ENCODE assay signal across 8 cellular contexts in genomic region chr11:65429724-65430405, GRCh38. TPM values are rescaled to one million over a fixed set of nuclear protein-coding genes. Genes with fewer than 3 reads are reported as not detected.
A peak's percentile ranks its signal among the peaks of the same experiment; 100 is the strongest.
DNase-seq lines count a peak whose midpoint lies in the region; ATAC-seq and TF ChIP-seq lines count a peak whose summit lies in the region.

No MANE protein-coding gene starts in this region.

- peaks cover 17% of the 10 kb centered on the region; the same call in 1 of the 2 replicates for H3K79me2 ChIP-seq in GM23338 (replicated peaks; ENCODE audit: insufficient read depth)

- H3K36me3 Mint-ChIP-seq in GM23338 (ENCODE audit: low read depth): no peaks in the 10 kb centered on the region

- TF ChIP-seq CTCF in GM23338 (conservative IDR thresholded peaks at IDR 0.05; ENCODE audit: low read depth in 2 of 2) (no peak), coronary artery (IDR thresholded peaks at IDR 0.05) (no peak), tibial nerve (IDR thresholded peaks at IDR 0.05) (no peak)

- no peak overlapping the region for H3K4me3 ChIP-seq in GM23338
- H3K4me3 ChIP-seq in coronary artery: peak overlapping the region; percentile 90
- H3K4me3 ChIP-seq in mesodermal cell (ENCODE audit: extremely low read depth, insufficient read depth, low read length, poor library complexity, severe bottlenecking): peak overlapping the region; percentile 93
- H3K4me3 ChIP-seq in tibial nerve: peak overlapping the region; percentile 4 to 89 (median 80)

- H3F3A ChIP-seq in GM23338 (replicated peaks; ENCODE audit: low read depth): 0 out of 2 replicates have a peak, but pooled peaks cover 2% of the 10 kb centered on the region

- H3K27ac Mint-ChIP-seq in GM23338: no peak overlapping the region

- H3K36me3 ChIP-seq in GM23338 (ENCODE audit: insufficient read depth) (no peaks in the 10 kb centered on the region), mesodermal cell (ENCODE audit: control insufficient read depth, insufficient read depth, low read length) (peaks cover 86% of the 10 kb centered on the region), tibial nerve (peaks cover 2 to 63% (median 3%) of the 10 kb centered on the region in 3 donors)

- peaks cover 50% of the 10 kb centered on the region for H3K4me1 Mint-ChIP-seq in GM23338

- 49 to 67% methylated on average over 3 to 6 of the region's 9 CpGs for WGBS in mesodermal cell (ENCODE audit: insufficient coverage in 2 of 2), 2 experiments
- WGBS in tibial nerve, 2 donors: 4 to 5% methylated on average over 9 of the region's 9 CpGs

- ATAC-seq in GM23338: peak; percentile 22
- ATAC-seq in GM18858 (IDR thresholded peaks at IDR 0.05; ENCODE audit: unreplicated experiment): no peak

- no peak overlapping the region for H2AFZ ChIP-seq in GM23338

- H4K20me1 ChIP-seq in GM23338 (replicated peaks; ENCODE audit: insufficient read depth): no peaks in the 10 kb centered on the region

- H3K27ac ChIP-seq in GM23338 (ENCODE audit: low read depth) (no peak overlapping the region), coronary artery (peak overlapping the region; percentile 76 to 99), mesodermal cell (ENCODE audit: low read depth, low read length, severe bottlenecking) (peak overlapping the region; percentile 56), tibial nerve (peak overlapping the region; percentile 52 to 100 (median 98))

- no peaks in the 10 kb centered on the region for H3K27me3 ChIP-seq in GM23338 (ENCODE audit: insufficient read depth)
- H3K27me3 ChIP-seq in tibial nerve: no peaks in the 10 kb centered on the region

- peaks cover 43% of the 10 kb centered on the region for H3K4me1 ChIP-seq in GM23338 (ENCODE audit: insufficient read depth)
- H3K4me1 ChIP-seq in mesodermal cell (ENCODE audit: control insufficient read depth, insufficient read depth, low read length, poor library complexity, severe bottlenecking): peaks cover 17% of the 10 kb centered on the region
- H3K4me1 ChIP-seq in tibial nerve: peaks cover 0 to 81% (median 64%) of the 10 kb centered on the region in 4 donors

- peak overlapping the region; percentile 0; the same call in 1 of the 2 replicates for H3K4me2 ChIP-seq in GM23338

- H3K9me3 Mint-ChIP-seq in GM23338: no peaks in the 10 kb centered on the region

- peaks cover 4% of the 10 kb centered on the region for H3K27me3 Mint-ChIP-seq in GM23338 (ENCODE audit: insufficient read depth, low read depth, poor library complexity)

- peak overlapping the region; percentile 7; the same call in 1 of the 3 replicates for H3K4me3 Mint-ChIP-seq in GM23338

- peak in 1 of 2 donors; percentile 86 for TF ChIP-seq EP300 in tibial nerve (IDR thresholded peaks at IDR 0.05)

- H3K9me2 ChIP-seq in GM23338 (ENCODE audit: insufficient read depth): no peaks in the 10 kb centered on the region

- peak in 1 of 2 donors; percentile 40 for TF ChIP-seq POLR2A in tibial nerve (IDR thresholded peaks at IDR 0.05)

- DNase-seq in Ammon's horn (ENCODE audit: low spot score): peak; percentile 66
- peak; percentile 50 for DNase-seq in GM23338 (ENCODE audit: low spot score)
- DNase-seq in SW480 (ENCODE audit: low spot score): peak; percentile 50
- DNase-seq in coronary artery (ENCODE audit: low spot score): peak; percentile 87
- peak in 1 of 2 donors; percentile 57 for DNase-seq in tibial nerve (ENCODE audit: low spot score in 2 of 2)
- DNase-seq in SHP77 treated with DMSO at 0.1 percent for 48 hours (lab: John Stamatoyannopoulos, UW): no peak

- H3K9me3 ChIP-seq in mesodermal cell (ENCODE audit: control insufficient read depth, low read length) (no peaks in the 10 kb centered on the region), tibial nerve (no peaks in the 10 kb centered on the region)

TF ChIP-seq in GM23338, 12 proteins besides CTCF, POLR2A, EP300 and RAD21:
- TF ChIP-seq ZNF331 (CRISPR knock-in tag; IDR thresholded peaks at IDR 0.05; ENCODE audit: low read depth) (no peak), ZNF114 (CRISPR knock-in tag; IDR thresholded peaks at IDR 0.05) (no peak)

RNA-seq across cellular contexts. Expression of gene NEAT1, which starts 7.3 kb away (rescaled TPM):
- 6.3 and 7.2 TPM in 2 replicates for total RNA-seq in GM23338 (2014; rRNA removed; shearing (Covaris generic))
- 3.6 and 5.3 TPM in 2 replicates for polyA plus RNA-seq in GM23338 (2016; fragmentation: Nextera tagmentation; extraction: Ambion mirVana)
- polyA plus RNA-seq in mesodermal cell (2013, experiment 1 of 2): 32.4 TPM
- 28.8 TPM for polyA plus RNA-seq in mesodermal cell (2013, experiment 2 of 2)
- total RNA-seq in tibial nerve: 100 to 1,000 TPM; 427 to 571 (median 461) TPM

RNA-seq across cellular contexts. Expression of gene FRMD8, which starts 43.4 kb away (rescaled TPM):
- 35.4 and 41.4 TPM in 2 replicates for total RNA-seq in GM23338 (2014; rRNA removed; shearing (Covaris generic))
- polyA plus RNA-seq in GM23338 (2016; fragmentation: Nextera tagmentation; extraction: Ambion mirVana): 6.2 and 7.0 TPM in 2 replicates
- polyA plus RNA-seq in mesodermal cell (2013, experiment 1 of 2): 58.2 TPM
- 48.4 TPM for polyA plus RNA-seq in mesodermal cell (2013, experiment 2 of 2)
- 100 to 1,000 TPM in 3 of 4 donors, 10 to 100 TPM in 1; 96.5 to 226 (median 128) TPM for total RNA-seq in tibial nerve

RNA-seq across cellular contexts. Expression of gene SLC25A45, which starts 47.4 kb away (rescaled TPM):
- 0.10 and 0.35 TPM in 2 replicates for total RNA-seq in GM23338 (2014; rRNA removed; shearing (Covaris generic))
- 0.74 and 0.89 TPM in 2 replicates for polyA plus RNA-seq in GM23338 (2016; fragmentation: Nextera tagmentation; extraction: Ambion mirVana)
- polyA plus RNA-seq in mesodermal cell (2013, experiment 1 of 2): 2.9 TPM
- 2.6 TPM for polyA plus RNA-seq in mesodermal cell (2013, experiment 2 of 2)
- 10 to 100 TPM in 2 of 4 donors, 1 to 10 TPM in 2; 1.8 to 22.5 (median 8.5) TPM for total RNA-seq in tibial nerve

Comparison
In these comparisons a context has a peak if more than half of its experiments do, and no peak if none do; other contexts are left out.
1. RNA of gene NEAT1, which starts 7.3 kb away (total RNA-seq): 427 to 571 TPM in tibial nerve; 6.3 to 7.2 TPM in GM23338; every median in the first group is over 10 times any median in the second.